In the genomic region with DNA sequence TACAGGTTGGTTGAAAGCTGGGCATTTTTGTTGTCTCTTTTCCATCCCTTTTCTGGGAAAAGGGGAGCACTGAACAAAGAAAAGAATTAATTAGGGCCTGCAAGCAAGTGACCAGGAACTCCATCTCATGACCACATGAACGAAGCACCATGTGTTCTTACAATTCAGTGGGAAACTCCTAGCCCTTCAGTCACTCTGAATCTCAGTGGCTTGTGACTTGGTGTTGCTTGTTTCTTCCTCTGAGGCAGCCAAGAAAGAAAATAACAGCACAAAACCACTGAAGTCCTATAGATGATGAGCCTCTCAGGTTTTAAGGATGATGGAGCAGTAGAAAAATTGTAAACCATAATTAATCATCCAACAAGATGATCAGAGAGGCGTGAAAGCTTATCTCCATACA, we compare ENCODE assay signal across 21 cellular contexts.
A peak's percentile ranks its signal among the peaks of the same experiment; 100 is the strongest.
DNase-seq lines count a peak whose midpoint lies in the region; ATAC-seq, FAIRE-seq and TF ChIP-seq lines count a peak whose summit lies in the region.
"Had no signal": no experiment of that assay in that cellular context is flagged by ENCODE, and none has a peak within 500 bp of the region (broad histone marks: within the 10 kb centered on the region; RNA-seq: fewer than 3 reads in every experiment).

No MANE protein-coding gene starts in this region.

- H3K36me3 ChIP-seq in SK-N-SH (replicated peaks in 1 of 2; ENCODE audit: control insufficient read depth in 1 of 2, insufficient read depth in 2 of 2, low read length in 1 of 2) (no peaks in the 10 kb centered on the region), GM12878 (ENCODE audit: control insufficient read depth in 2 of 2, insufficient read depth in 2 of 2, low read length in 1 of 2) (peaks cover 1 to 15% of the 10 kb centered on the region in 2 experiments; a peak in 3 of 4 replicates)

- peak; percentile 39 for TF ChIP-seq POLR2A in GM12878 (IDR thresholded peaks at IDR 0.05; ENCODE audit: low read depth, low read length)

- 42% methylated on average over 2 of the region's 2 CpGs for WGBS in SK-N-SH (ENCODE audit: low lambda C conversion rate)
- 0% methylated on average over 2 of the region's 2 CpGs for WGBS in GM12878 (ENCODE audit: insufficient coverage, insufficient replicate concordance, low lambda C conversion rate, missing lambda C conversion rate)

- H4K20me1 ChIP-seq in SK-N-SH (ENCODE audit: insufficient read depth) (no peaks in the 10 kb centered on the region), GM12878 (ENCODE audit: control insufficient read depth, insufficient read depth) (no peaks in the 10 kb centered on the region)

- in situ Hi-C loops in GM12878 (cut with MboI), result no loop called here

- FAIRE-seq in GM12878 (lab: Jason Lieb, UNC), result no peak
- FAIRE-seq: H54 had no signal

- H3F3A ChIP-seq in SK-N-SH (replicated peaks; ENCODE audit: insufficient read depth), result no peaks in the 10 kb centered on the region

- H3K9me3 ChIP-seq in SK-N-SH, result no peaks in the 10 kb centered on the region
- peaks cover 11% of the 10 kb centered on the region for H3K9me3 ChIP-seq in GM12878 (replicated peaks; ENCODE audit: control insufficient read depth, insufficient read depth, low read length)
- H3K9me3 ChIP-seq: Caco-2 had no signal

- TF ChIP-seq EP300 in SK-N-SH (IDR thresholded peaks at IDR 0.05; ENCODE audit: borderline replicate concordance in 1 of 2, low read depth in 1 of 2, low read length in 1 of 2) (no peak), GM12878 (IDR thresholded peaks at IDR 0.05; ENCODE audit: borderline replicate concordance in 1 of 2, control insufficient read depth in 1 of 2, low read depth in 2 of 2, low read length in 2 of 2) (no peak)

- RAD21 ChIA-PET in GM12878 (lab: Charles Lee; ENCODE audit: unreplicated experiment), result interaction anchor here (0.6 to 4.5 kb wide), 8 partner anchors 11 to 355 kb away, joined by 3 to 44 read pairs (median 4); no protein-coding TSS in a partner anchor

- H3K4me1 ChIP-seq in SK-N-SH (ENCODE audit: control insufficient read depth in 1 of 2, insufficient read depth in 2 of 2, low read depth in 1 of 2, low read length in 1 of 2) (no peaks in the 10 kb centered on the region), GM12878 (ENCODE audit: control insufficient read depth, insufficient read depth, low read length) (peaks cover 52% of the 10 kb centered on the region)
- H3K4me1 ChIP-seq: Caco-2 had no signal

- SMC1A ChIA-PET in GM12878 (lab: Charles Lee; ENCODE audit: uncharacterized antibody, unreplicated experiment), result interaction anchor here (1.2 to 4.7 kb wide), 9 partner anchors 10 to 381 kb away, joined by 3 to 52 read pairs (median 9); a partner anchor contains a TSS

- H3K4me3 ChIP-seq in SK-N-SH (ENCODE audit: low read depth in 2 of 2, low read length in 1 of 2), result no peak overlapping the region
- H3K4me3 ChIP-seq in GM12878, result peak overlapping the region; percentile 44; the same call in 1 of the 2 replicates
- H3K4me3 ChIP-seq: skin epidermis had no signal

- BruUV-seq in GM12878 (replicated peaks; lab: Mats Ljungman, UMichigan), result no TSS peak

- ATAC-seq in SK-N-SH treated with all-trans-retinoic acid at 6 μM for 48 hours (no peak), GM18517 (IDR thresholded peaks at IDR 0.05; ENCODE audit: unreplicated experiment) (peak; percentile 5), HG03342 (IDR thresholded peaks at IDR 0.05; ENCODE audit: unreplicated experiment) (peak; percentile 34), GM12878 (peak; percentile 67), GM18519 (IDR thresholded peaks at IDR 0.05; ENCODE audit: low FRiP score, unreplicated experiment) (no peak)

- H3K27ac ChIP-seq in SK-N-SH (ENCODE audit: low read depth in 2 of 2, low read length in 1 of 2) (no peak overlapping the region), GM12878 (ENCODE audit: control insufficient read depth, insufficient read depth) (peak overlapping the region; percentile 97)
- H3K27ac ChIP-seq: 22Rv1, skin epidermis had no signal

- H2AFZ ChIP-seq in SK-N-SH (ENCODE audit: low read depth) (peak overlapping the region; percentile 4; the same call in 1 of the 2 replicates), GM12878 (ENCODE audit: control insufficient read depth, low read depth, low read length) (peak overlapping the region; percentile 52)

- intact Hi-C loops in GM12878 (cut with micrococcal nuclease; ENCODE audit: unreplicated experiment), result loop anchor here (2.0 to 10.0 kb wide), 3 partner anchors 17 to 371 kb away; no protein-coding TSS in a partner anchor

- CTCF ChIA-PET in SK-N-SH (lab: Yijun Ruan, JAX), result no interaction called here
- CTCF ChIA-PET in GM12878 (lab: Yijun Ruan, JAX), result interaction anchor here (0.7 to 1.4 kb wide), 4 partner anchors 15 to 381 kb away, joined by 3 to 5 read pairs (median 3); no protein-coding TSS in a partner anchor

- no peaks in the 10 kb centered on the region for H3K79me2 ChIP-seq in SK-N-SH (ENCODE audit: insufficient read depth)
- H3K79me2 ChIP-seq in GM12878 (ENCODE audit: control insufficient read depth, insufficient read depth, low read length), result peaks cover 56% of the 10 kb centered on the region

- H3K4me2 ChIP-seq in SK-N-SH (no peak overlapping the region), GM12878 (ENCODE audit: control insufficient read depth, insufficient read depth) (peak overlapping the region; percentile 78)

- TF ChIP-seq RAD21 in SK-N-SH (IDR thresholded peaks at IDR 0.05; ENCODE audit: low read length) (no peak), GM12878 (IDR thresholded peaks at IDR 0.05; ENCODE audit: insufficient read depth, low read depth, low read length) (0 out of 2 replicates have a peak, but pooled peaks have one; percentile 2)

- H3K9me2 ChIP-seq in SK-N-SH, result no peaks in the 10 kb centered on the region

- TF ChIP-seq CTCF in SK-N-SH (IDR thresholded peaks at IDR 0.05), result no peak
- TF ChIP-seq CTCF in GM12878 (IDR thresholded peaks at IDR 0.05 in 2 of 3, conservative IDR thresholded peaks at IDR 0.05 in 1 of 3; ENCODE audit: control insufficient read depth in 2 of 3, extremely low read depth in 1 of 3, insufficient read depth in 1 of 3, low read depth in 3 of 3, low read length in 3 of 3), result no peak

- POLR2A ChIA-PET in SK-N-SH (lab: Yijun Ruan, JAX) (no interaction called here), GM12878 (lab: Charles Lee) (interaction anchor here (0.7 to 1.5 kb wide), 7 partner anchors 9 to 152 kb away, joined by 3 to 4 read pairs (median 3); no protein-coding TSS in a partner anchor)

- H3K27me3 ChIP-seq in SK-N-SH (ENCODE audit: insufficient read depth) (no peaks in the 10 kb centered on the region), GM12878 (replicated peaks in 1 of 2; ENCODE audit: control insufficient read depth in 2 of 2, insufficient read depth in 2 of 2, low read length in 1 of 2) (no peaks in the 10 kb centered on the region)

- DNase-seq in SK-N-SH (no peak), GM12878 (ENCODE audit: low read depth, low spot score) (no peak), H4 (ENCODE audit: low spot score) (no peak), cerebellar nuclear complex (lab: John Stamatoyannopoulos, UW) (no peak)
- DNase-seq: activated CD4-positive, alpha-beta T cell treated with anti-CD3 and anti-CD28 coated beads for 1 hour; Caco-2; KBM-7; kidney glomerular epithelial cell; mesenchymal stem cell; NCI-H2029; nephron progenitor cell; SHP77 treated with DMSO at 0.1 percent for 48 hours; stimulated activated CD4-positive, alpha-beta T cell treated with anti-CD3 and anti-CD28 coated beads, Interleukin-4, amount 100 ng/mL, for 24 hours; T-helper 9 cell had no signal

- H3K9ac ChIP-seq in SK-N-SH (no peak overlapping the region), GM12878 (ENCODE audit: control insufficient read depth, insufficient read depth, low read length) (peak overlapping the region; percentile 66)

TF ChIP-seq in SK-N-SH, 30 proteins besides CTCF, POLR2A, EP300 and RAD21 (continues in another document):
- TF ChIP-seq, protein P1, sequence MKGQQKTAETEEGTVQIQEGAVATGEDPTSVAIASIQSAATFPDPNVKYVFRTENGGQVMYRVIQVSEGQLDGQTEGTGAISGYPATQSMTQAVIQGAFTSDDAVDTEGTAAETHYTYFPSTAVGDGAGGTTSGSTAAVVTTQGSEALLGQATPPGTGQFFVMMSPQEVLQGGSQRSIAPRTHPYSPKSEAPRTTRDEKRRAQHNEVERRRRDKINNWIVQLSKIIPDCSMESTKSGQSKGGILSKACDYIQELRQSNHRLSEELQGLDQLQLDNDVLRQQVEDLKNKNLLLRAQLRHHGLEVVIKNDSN (IDR thresholded peaks at IDR 0.05; ENCODE audit: borderline replicate concordance, low read depth), result no peak
- TF ChIP-seq FOXM1 (IDR thresholded peaks at IDR 0.05; ENCODE audit: low read depth) (no peak), SIN3A (IDR thresholded peaks at IDR 0.05; ENCODE audit: borderline replicate concordance, low read depth, low read length) (no peak), YY1 (IDR thresholded peaks at IDR 0.05; ENCODE audit: low read depth) (no peak), RCOR1 (IDR thresholded peaks at IDR 0.05; ENCODE audit: low read length) (no peak)

TF ChIP-seq in SK-N-SH treated with all-trans-retinoic acid at 6 μM for 48 hours, 23 proteins besides CTCF, POLR2A, EP300 and RAD21 (continues in another document):
- no peak for TF ChIP-seq ISL1 (CRISPR knock-in tag; IDR thresholded peaks at IDR 0.05)
- TF ChIP-seq ZNF565 (CRISPR knock-in tag; conservative IDR thresholded peaks at IDR 0.05; ENCODE audit: low read depth), result no peak
- no peak for TF ChIP-seq OSR1 (CRISPR knock-in tag; IDR thresholded peaks at IDR 0.05)

TF ChIP-seq in GM12878, 131 proteins besides CTCF, POLR2A, EP300 and RAD21 (continues in another document):
- no peak for TF ChIP-seq MYB (IDR thresholded peaks at IDR 0.05; ENCODE audit: borderline replicate concordance, low read depth, low read length)
- TF ChIP-seq, protein P2, sequence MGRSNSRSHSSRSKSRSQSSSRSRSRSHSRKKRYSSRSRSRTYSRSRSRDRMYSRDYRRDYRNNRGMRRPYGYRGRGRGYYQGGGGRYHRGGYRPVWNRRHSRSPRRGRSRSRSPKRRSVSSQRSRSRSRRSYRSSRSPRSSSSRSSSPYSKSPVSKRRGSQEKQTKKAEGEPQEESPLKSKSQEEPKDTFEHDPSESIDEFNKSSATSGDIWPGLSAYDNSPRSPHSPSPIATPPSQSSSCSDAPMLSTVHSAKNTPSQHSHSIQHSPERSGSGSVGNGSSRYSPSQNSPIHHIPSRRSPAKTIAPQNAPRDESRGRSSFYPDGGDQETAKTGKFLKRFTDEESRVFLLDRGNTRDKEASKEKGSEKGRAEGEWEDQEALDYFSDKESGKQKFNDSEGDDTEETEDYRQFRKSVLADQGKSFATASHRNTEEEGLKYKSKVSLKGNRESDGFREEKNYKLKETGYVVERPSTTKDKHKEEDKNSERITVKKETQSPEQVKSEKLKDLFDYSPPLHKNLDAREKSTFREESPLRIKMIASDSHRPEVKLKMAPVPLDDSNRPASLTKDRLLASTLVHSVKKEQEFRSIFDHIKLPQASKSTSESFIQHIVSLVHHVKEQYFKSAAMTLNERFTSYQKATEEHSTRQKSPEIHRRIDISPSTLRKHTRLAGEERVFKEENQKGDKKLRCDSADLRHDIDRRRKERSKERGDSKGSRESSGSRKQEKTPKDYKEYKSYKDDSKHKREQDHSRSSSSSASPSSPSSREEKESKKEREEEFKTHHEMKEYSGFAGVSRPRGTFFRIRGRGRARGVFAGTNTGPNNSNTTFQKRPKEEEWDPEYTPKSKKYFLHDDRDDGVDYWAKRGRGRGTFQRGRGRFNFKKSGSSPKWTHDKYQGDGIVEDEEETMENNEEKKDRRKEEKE (IDR thresholded peaks at IDR 0.05), result no peak
- TF ChIP-seq FOXM1 (IDR thresholded peaks at IDR 0.05; ENCODE audit: low read depth, low read length), result peak; percentile 50; the same call in 1 of the 2 replicates

Comparison
In these comparisons a context has a peak if more than half of its experiments do, and no peak if none do; other contexts are left out.
1. ATAC-seq: peak in GM18517 (single experiment), HG03342 (single experiment) and GM12878 (single experiment); none in SK-N-SH treated with all-trans-retinoic acid at 6 μM for 48 hours (single experiment) and GM18519 (single experiment).